In genomic region chr14:46290706-46291105, GRCh38 we compare ENCODE assay signal across 17 cellular contexts.
A peak's percentile ranks its signal among the peaks of the same experiment; 100 is the strongest.
DNase-seq lines count a peak whose midpoint lies in the region; ATAC-seq lines count a peak whose summit lies in the region.
"Had no signal": no experiment of that assay in that cellular context is flagged by ENCODE, and none has a peak within 500 bp of the region (broad histone marks: within the 10 kb centered on the region; RNA-seq: fewer than 3 reads in every experiment).

No MANE protein-coding gene starts in this region.

- ATAC-seq in HG03520 (IDR thresholded peaks at IDR 0.05; ENCODE audit: unreplicated experiment), result no peak
- ATAC-seq: GM23338, HCT116 had no signal

- H3K27ac ChIP-seq in mesenchymal stem cell (ENCODE audit: low read length, poor library complexity, severe bottlenecking), result no peak overlapping the region

- no peak overlapping the region for H3K23ac ChIP-seq in mesenchymal stem cell (ENCODE audit: low read length in 2 of 2)

- peaks cover 13% of the 10 kb centered on the region for H3K9me3 ChIP-seq in mesenchymal stem cell (ENCODE audit: control insufficient read depth, low read length)

- no peak overlapping the region for H3K4ac ChIP-seq in mesenchymal stem cell (ENCODE audit: low read depth in 1 of 2, low read length in 2 of 2)

- no peak overlapping the region for H2BK15ac ChIP-seq in mesenchymal stem cell (ENCODE audit: low read depth, poor library complexity, severe bottlenecking)

- no peak overlapping the region for H2BK5ac ChIP-seq in mesenchymal stem cell (ENCODE audit: low read depth, low read length, poor library complexity, severe bottlenecking)

- H3K14ac ChIP-seq in mesenchymal stem cell (ENCODE audit: low read length in 2 of 2), result no peak overlapping the region

- no peak overlapping the region for H3K9ac ChIP-seq in mesenchymal stem cell (ENCODE audit: low read length)

- no peak overlapping the region for H2BK120ac ChIP-seq in mesenchymal stem cell (ENCODE audit: low read depth, low read length)

- no peak overlapping the region for H2BK12ac ChIP-seq in mesenchymal stem cell (ENCODE audit: low read length in 2 of 2)

- no peak overlapping the region for H3K4me3 ChIP-seq in mesenchymal stem cell (ENCODE audit: insufficient read depth in 1 of 2, low read depth in 1 of 2, low read length in 2 of 2)
- H3K4me3 ChIP-seq: GM23338 had no signal

- H2AFZ ChIP-seq in mesenchymal stem cell (ENCODE audit: low read depth, low read length), result no peak overlapping the region
- H2AFZ ChIP-seq: GM23338 had no signal

- DNase-seq in NCI-H146 treated with DMSO at 0.1 percent for 48 hours (lab: John Stamatoyannopoulos, UW; ENCODE audit: unreplicated experiment) (peak; percentile 27), NCI-H82 (lab: John Stamatoyannopoulos, UW) (peak; percentile 94), SHP77 treated with DMSO at 0.1 percent for 48 hours (lab: John Stamatoyannopoulos, UW) (peak; percentile 46), mesenchymal stem cell (peak; percentile 1), DMS 273 treated with DMSO at 0.1 percent for 48 hours (lab: John Stamatoyannopoulos, UW) (no peak)
- no peak for DNase-seq in stimulated activated CD4-positive, alpha-beta T cell treated with anti-CD3 and anti-CD28 coated beads, Interleukin-4, amount 100 ng/mL, for 4 hours
- DNase-seq: C1 segment of cervical spinal cord; Calu3; CD4-positive, alpha-beta memory T cell; COR-L47; DMS153; DMS79 treated with DMSO at 0.1 percent for 48 hours; GF-D8; H9 had no signal

- H3K79me1 ChIP-seq in mesenchymal stem cell (replicated peaks; ENCODE audit: low read length, poor library complexity, severe bottlenecking), result no peaks in the 10 kb centered on the region

- H3K4me1 ChIP-seq in mesenchymal stem cell (ENCODE audit: control insufficient read depth, insufficient read depth, low read depth, low read length), result no peaks in the 10 kb centered on the region

- no peak overlapping the region for H3K18ac ChIP-seq in mesenchymal stem cell (ENCODE audit: low read depth in 1 of 2, low read length in 2 of 2)

- H3K27me3 ChIP-seq in mesenchymal stem cell (ENCODE audit: control insufficient read depth in 1 of 2, insufficient read depth in 1 of 2, low read length in 2 of 2), result no peaks in the 10 kb centered on the region

- no peak overlapping the region for H4K8ac ChIP-seq in mesenchymal stem cell (ENCODE audit: low read length)

- no peak overlapping the region for H3K4me2 ChIP-seq in mesenchymal stem cell (ENCODE audit: low read length, poor library complexity, severe bottlenecking)
- H3K4me2 ChIP-seq: GM23338 had no signal

- no peak overlapping the region for H2AK5ac ChIP-seq in mesenchymal stem cell (ENCODE audit: low read length, severe bottlenecking)

- no peak overlapping the region for H4K91ac ChIP-seq in mesenchymal stem cell (ENCODE audit: low read length)

- H3K36me3 ChIP-seq in mesenchymal stem cell (ENCODE audit: control insufficient read depth in 1 of 2, insufficient read depth in 2 of 2, low read depth in 1 of 2, low read length in 2 of 2), result no peaks in the 10 kb centered on the region

Comparison
In these comparisons a context has a peak if more than half of its experiments do, and no peak if none do; other contexts are left out.
1. DNase-seq: peak in NCI-H146 treated with DMSO at 0.1 percent for 48 hours (single experiment), NCI-H82 (single experiment), SHP77 treated with DMSO at 0.1 percent for 48 hours (single experiment) and mesenchymal stem cell (single experiment); none in stimulated activated CD4-positive, alpha-beta T cell treated with anti-CD3 and anti-CD28 coated beads, Interleukin-4, amount 100 ng/mL, for 4 hours (0 of 2) and DMS 273 treated with DMSO at 0.1 percent for 48 hours (single experiment).